Comparison of ENCODE assay signal across 8 cellular contexts in genomic region chr2:170369894-170370293, GRCh38.
DNase-seq lines count a peak whose midpoint lies in the region; ATAC-seq and TF ChIP-seq lines count a peak whose summit lies in the region.

No MANE protein-coding gene starts in this region.

- no peaks in the 10 kb centered on the region for H3K27me3 ChIP-seq in fibroblast of lung (ENCODE audit: control insufficient read depth, insufficient read depth, low read length)
- H3K27me3 ChIP-seq in CD8-positive, alpha-beta T cell (ENCODE audit: insufficient read depth, low read length) = no peaks in the 10 kb centered on the region

- CTCF ChIA-PET in OCI-LY7 (lab: Charles Lee; ENCODE audit: unreplicated experiment) = no interaction called here
- CTCF ChIA-PET in CD8-positive, alpha-beta T cell (lab: Charles Lee) = interaction anchor here (0.9 to 2.2 kb wide), 9 partner anchors 9 to 487 kb away, joined by 3 to 13 read pairs (median 5); partner anchors contain the start of gene GAD1

- H3K36me3 Mint-ChIP-seq in activated T-cell treated with anti-CD3 and anti-CD28 coated beads, Interleukin-2, amount 50 U/mL, for 72 hours (ENCODE audit: insufficient read depth in 2 of 2) = no peaks in the 10 kb centered on the region
- H3K36me3 Mint-ChIP-seq in type B pancreatic cell = no peaks in the 10 kb centered on the region
- no peaks in the 10 kb centered on the region for H3K36me3 Mint-ChIP-seq in CD8-positive, alpha-beta T cell

- no peak overlapping the region for H3K4me3 ChIP-seq in OCI-LY7 (ENCODE audit: low read depth, low read length, poor library complexity, severe bottlenecking)
- no peak overlapping the region for H3K4me3 ChIP-seq in fibroblast of lung (replicated peaks in 1 of 4; ENCODE audit: control extremely low read depth in 1 of 4, insufficient read depth in 1 of 4, low read depth in 3 of 4, low read length in 4 of 4)
- H3K4me3 ChIP-seq in CD8-positive, alpha-beta T cell (ENCODE audit: low read depth, low read length) = no peak overlapping the region

- intact Hi-C loops in OCI-LY7 (cut with micrococcal nuclease; ENCODE audit: unreplicated experiment) = loop anchor here (2.0 to 10.0 kb wide), 4 partner anchors 45 to 443 kb away; no protein-coding TSS in a partner anchor
- intact Hi-C loops in CD8-positive, alpha-beta T cell (cut with DNase I, micrococcal nuclease) = loop anchor here in 1 of 2 experiments (5.0 kb wide), 1 partner anchor 502 kb away; no protein-coding TSS in a partner anchor

- peaks cover 9% of the 10 kb centered on the region for H3K27me3 Mint-ChIP-seq in activated T-cell treated with anti-CD3 and anti-CD28 coated beads, Interleukin-2, amount 50 U/mL, for 72 hours (ENCODE audit: low read depth)
- H3K27me3 Mint-ChIP-seq in type B pancreatic cell = peaks cover 71% of the 10 kb centered on the region
- peaks cover 52% of the 10 kb centered on the region for H3K27me3 Mint-ChIP-seq in CD8-positive, alpha-beta T cell (ENCODE audit: low read depth)

- peak; percentile 76 for TF ChIP-seq CTCF in OCI-LY7 (conservative IDR thresholded peaks at IDR 0.05; ENCODE audit: low read length)
- peak in 1 of 2 donors; percentile 28 for TF ChIP-seq CTCF in fibroblast of lung (conservative IDR thresholded peaks at IDR 0.05 in 1 of 2, IDR thresholded peaks at IDR 0.05 in 1 of 2; ENCODE audit: low read depth in 1 of 2, low read length in 2 of 2)
- peak; percentile 73 for TF ChIP-seq CTCF in type B pancreatic cell (conservative IDR thresholded peaks at IDR 0.05)
- no peak for TF ChIP-seq CTCF in GM13976 (IDR thresholded peaks at IDR 0.05; ENCODE audit: borderline replicate concordance, control extremely low read depth, extremely low read depth, insufficient read depth, missing control alignments)
- TF ChIP-seq CTCF in CD8-positive, alpha-beta T cell (IDR thresholded peaks at IDR 0.05) = no peak

- no peak for DNase-seq in activated T-cell treated with anti-CD3 and anti-CD28 coated beads, Interleukin-2, amount 50 U/mL, for 72 hours
- DNase-seq in activated T-cell treated with anti-CD3 and anti-CD28 coated beads for 4 hours (no peak), OCI-LY7 (ENCODE audit: low spot score) (peak; percentile 30), fibroblast of lung (ENCODE audit: low read depth in 2 of 2) (peak; percentile 5 to 52), type B pancreatic cell (ENCODE audit: extremely low spot score, unreplicated experiment) (no peak), GM13976 (ENCODE audit: low spot score) (no peak)
- DNase-seq in CD8-positive, alpha-beta T cell = no peak

- H3K27ac ChIP-seq in OCI-LY7 (ENCODE audit: low read depth, low read length, poor library complexity, severe bottlenecking) = no peak overlapping the region
- no peak overlapping the region for H3K27ac ChIP-seq in fibroblast of lung (ENCODE audit: insufficient read depth, low read length)
- H3K27ac ChIP-seq in CD8-positive, alpha-beta T cell (ENCODE audit: low read depth, low read length) = no peak overlapping the region

- H3K79me2 ChIP-seq in OCI-LY7 (ENCODE audit: insufficient read depth, low read depth, low read length) (no peaks in the 10 kb centered on the region), fibroblast of lung (ENCODE audit: control insufficient read depth, insufficient read depth, low read length) (no peaks in the 10 kb centered on the region)

- no peaks in the 10 kb centered on the region for H3K9me2 ChIP-seq in OCI-LY7 (ENCODE audit: insufficient read depth, low read length)

- no peaks in the 10 kb centered on the region for H3K9me3 Mint-ChIP-seq in activated T-cell treated with anti-CD3 and anti-CD28 coated beads, Interleukin-2, amount 50 U/mL, for 72 hours
- no peaks in the 10 kb centered on the region for H3K9me3 Mint-ChIP-seq in type B pancreatic cell
- no peaks in the 10 kb centered on the region for H3K9me3 Mint-ChIP-seq in CD8-positive, alpha-beta T cell

- no peaks in the 10 kb centered on the region for H3K4me1 ChIP-seq in OCI-LY7 (ENCODE audit: insufficient read depth, low read length, poor library complexity, severe bottlenecking)
- no peaks in the 10 kb centered on the region for H3K4me1 ChIP-seq in fibroblast of lung (ENCODE audit: control insufficient read depth, extremely low read depth, insufficient read depth, low read length)
- peaks cover 13% of the 10 kb centered on the region for H3K4me1 ChIP-seq in CD8-positive, alpha-beta T cell (ENCODE audit: insufficient read depth, low read length)

- no peaks in the 10 kb centered on the region for H3K9me3 ChIP-seq in OCI-LY7 (ENCODE audit: low read length)
- no peaks in the 10 kb centered on the region for H3K9me3 ChIP-seq in fibroblast of lung (ENCODE audit: control insufficient read depth, insufficient read depth, low read depth, low read length)
- H3K9me3 ChIP-seq in CD8-positive, alpha-beta T cell (ENCODE audit: low read length) = no peaks in the 10 kb centered on the region

- BruUV-seq in OCI-LY7 (replicated peaks; lab: Mats Ljungman, UMichigan) = no TSS peak

- H3K4me2 ChIP-seq in OCI-LY7 (ENCODE audit: low read length) (no peak overlapping the region), fibroblast of lung (ENCODE audit: extremely low read depth, insufficient read depth, low read length) (no peak overlapping the region)

- no peak overlapping the region for H3K9ac ChIP-seq in fibroblast of lung (ENCODE audit: insufficient read depth, low read length)

- in situ Hi-C loops in GM13976 (cut with MboI; ENCODE audit: low sequenced_read_pairs, unreplicated experiment) = loop anchor here (10.0 kb wide), 1 partner anchor 445 kb away; the partner anchor contains the start of gene GAD1

- no peak overlapping the region for H3K27ac Mint-ChIP-seq in activated T-cell treated with anti-CD3 and anti-CD28 coated beads, Interleukin-2, amount 50 U/mL, for 72 hours
- no peak overlapping the region for H3K27ac Mint-ChIP-seq in type B pancreatic cell
- no peak overlapping the region for H3K27ac Mint-ChIP-seq in CD8-positive, alpha-beta T cell

- H3K36me3 ChIP-seq in OCI-LY7 (ENCODE audit: insufficient read depth, low read length) (no peaks in the 10 kb centered on the region), fibroblast of lung (ENCODE audit: control insufficient read depth, insufficient read depth, low read length) (no peaks in the 10 kb centered on the region)
- no peaks in the 10 kb centered on the region for H3K36me3 ChIP-seq in CD8-positive, alpha-beta T cell (ENCODE audit: insufficient read depth, low read length)

- H2AFZ ChIP-seq in OCI-LY7 (ENCODE audit: low read length) (no peak overlapping the region), fibroblast of lung (ENCODE audit: low read length) (no peak overlapping the region)

- POLR2A ChIA-PET in OCI-LY7 (lab: Charles Lee) = interaction anchor here (1.4 kb wide), 2 partner anchors 10 to 32 kb away, joined by 3 to 4 read pairs; no protein-coding TSS in a partner anchor
- POLR2A ChIA-PET in CD8-positive, alpha-beta T cell (lab: Charles Lee) = no interaction called here

- H3K4me1 Mint-ChIP-seq in activated T-cell treated with anti-CD3 and anti-CD28 coated beads, Interleukin-2, amount 50 U/mL, for 72 hours (ENCODE audit: low read depth) = peaks cover 87% of the 10 kb centered on the region
- H3K4me1 Mint-ChIP-seq in type B pancreatic cell (ENCODE audit: unreplicated experiment) = peaks cover 3% of the 10 kb centered on the region
- H3K4me1 Mint-ChIP-seq in CD8-positive, alpha-beta T cell (ENCODE audit: low read depth) = peaks cover 26% of the 10 kb centered on the region

- peak overlapping the region; percentile 60 to 90 for H3K4me3 Mint-ChIP-seq in activated T-cell treated with anti-CD3 and anti-CD28 coated beads, Interleukin-2, amount 50 U/mL, for 72 hours
- H3K4me3 Mint-ChIP-seq in type B pancreatic cell = no peak overlapping the region
- no peak overlapping the region for H3K4me3 Mint-ChIP-seq in CD8-positive, alpha-beta T cell

- H4K20me1 ChIP-seq in OCI-LY7 (ENCODE audit: insufficient read depth, low read length) = no peaks in the 10 kb centered on the region
- H4K20me1 ChIP-seq in fibroblast of lung (ENCODE audit: control insufficient read depth, extremely low read depth, insufficient read depth, low read length) = no peaks in the 10 kb centered on the region

- no peak for ATAC-seq in activated T-cell treated with anti-CD3 and anti-CD28 coated beads, Interleukin-2, amount 50 U/mL, for 72 hours (replicated peaks in 1 of 2)
- no peak for ATAC-seq in GM19455 (IDR thresholded peaks at IDR 0.05; ENCODE audit: unreplicated experiment)
- ATAC-seq in CD8-positive, alpha-beta T cell = no peak

Comparison
In these comparisons a context has a peak if more than half of its experiments do, and no peak if none do; other contexts are left out.
1. DNase-seq: peak in OCI-LY7 (single experiment) and fibroblast of lung (2 of 2); none in activated T-cell treated with anti-CD3 and anti-CD28 coated beads, Interleukin-2, amount 50 U/mL, for 72 hours (0 of 2), activated T-cell treated with anti-CD3 and anti-CD28 coated beads for 4 hours (single experiment), type B pancreatic cell (single experiment), GM13976 (single experiment) and CD8-positive, alpha-beta T cell (0 of 7).
2. H3K4me3 Mint-ChIP-seq: peak in activated T-cell treated with anti-CD3 and anti-CD28 coated beads, Interleukin-2, amount 50 U/mL, for 72 hours (2 of 2); none in type B pancreatic cell (single experiment) and CD8-positive, alpha-beta T cell (single experiment).
3. CTCF ChIP-seq: peak in OCI-LY7 (single experiment) and type B pancreatic cell (single experiment); none in GM13976 (single experiment) and CD8-positive, alpha-beta T cell (single experiment).